Comparison of ENCODE assay signal across 8 cellular contexts in genomic region chr7:36723951-36724664, GRCh38. TPM values are rescaled to one million over a fixed set of nuclear protein-coding genes. Genes with fewer than 3 reads are reported as not detected.
DNase-seq lines count a peak whose midpoint lies in the region; ATAC-seq, FAIRE-seq and TF ChIP-seq lines count a peak whose summit lies in the region.

Gene AOAH (minus strand): TSS chr7:36724494. CDS start chr7:36724148, 346 bp downstream.

- ATAC-seq in HG02759 (IDR thresholded peaks at IDR 0.05; ENCODE audit: unreplicated experiment): peak; percentile 94
- peak; percentile 97 for ATAC-seq in naive thymus-derived CD4-positive, alpha-beta T cell

- H3K27ac ChIP-seq in naive thymus-derived CD4-positive, alpha-beta T cell (ENCODE audit: low read depth, low read length): peak within 1 kb of the TSS; percentile 73
- H3K27ac ChIP-seq in subcutaneous abdominal adipose tissue (ENCODE audit: low read depth, low read length): no peak within 1 kb of the TSS

- peaks cover 53 to 100% (median 89%) of the 10 kb centered on the region in 7 donors for H3K4me1 Mint-ChIP-seq in naive thymus-derived CD4-positive, alpha-beta T cell

- DNase-seq in GM12891 (ENCODE audit: insufficient read length, low spot score): peak; percentile 22
- DNase-seq in SIG-M5 treated with dmso at 0.1 percent for 504 hours (lab: John Stamatoyannopoulos, UW; ENCODE audit: unreplicated experiment): peak; percentile 93
- DNase-seq in activated naive CD4-positive, alpha-beta T cell treated with Interleukin-2 at 50 U/mL for 16 hours: peak; percentile 63
- peak; percentile 44 to 93 (median 86) for DNase-seq in naive thymus-derived CD4-positive, alpha-beta T cell
- no peak for DNase-seq in MG63
- DNase-seq in amniotic stem cell (lab: John Stamatoyannopoulos, UW): no peak

- no peaks in the 10 kb centered on the region for H3K36me3 ChIP-seq in naive thymus-derived CD4-positive, alpha-beta T cell (ENCODE audit: control insufficient read depth in 2 of 3, insufficient read depth in 3 of 3, low read length in 3 of 3)
- H3K36me3 ChIP-seq in subcutaneous abdominal adipose tissue (ENCODE audit: control insufficient read depth in 5 of 5, insufficient read depth in 5 of 5, low read length in 5 of 5) (no peaks in the 10 kb centered on the region), MG63 (no peaks in the 10 kb centered on the region)

- peak within 1 kb of the TSS; percentile 69 to 98 (median 88) for H3K4me3 Mint-ChIP-seq in naive thymus-derived CD4-positive, alpha-beta T cell

- CTCF ChIA-PET in naive thymus-derived CD4-positive, alpha-beta T cell (lab: Charles Lee): no interaction called here

- POLR2A ChIA-PET in naive thymus-derived CD4-positive, alpha-beta T cell (lab: Charles Lee): interaction anchor here (0.6 to 2.3 kb wide), 4 partner anchors 32 to 64 kb away, joined by 3 to 9 read pairs (median 6); no protein-coding TSS in a partner anchor

- peak within 1 kb of the TSS; percentile 86 to 99 (median 96) for H3K27ac Mint-ChIP-seq in naive thymus-derived CD4-positive, alpha-beta T cell

- peaks cover 45 to 48% of the 10 kb centered on the region in 2 donors for H3K4me1 ChIP-seq in naive thymus-derived CD4-positive, alpha-beta T cell (ENCODE audit: control insufficient read depth in 2 of 2, insufficient read depth in 2 of 2, low read length in 2 of 2)
- H3K4me1 ChIP-seq in subcutaneous abdominal adipose tissue (ENCODE audit: control insufficient read depth in 5 of 5, insufficient read depth in 5 of 5, low read length in 5 of 5): peaks cover 0 to 20% (median 1%) of the 10 kb centered on the region in 5 donors

- no peaks in the 10 kb centered on the region for H3K27me3 ChIP-seq in naive thymus-derived CD4-positive, alpha-beta T cell (ENCODE audit: control insufficient read depth in 2 of 2, insufficient read depth in 2 of 2, low read length in 2 of 2)
- no peaks in the 10 kb centered on the region for H3K27me3 ChIP-seq in subcutaneous abdominal adipose tissue (ENCODE audit: control insufficient read depth in 5 of 5, insufficient read depth in 4 of 5, low read length in 5 of 5)
- no peaks in the 10 kb centered on the region for H3K27me3 ChIP-seq in MG63

- intact Hi-C loops in naive thymus-derived CD4-positive, alpha-beta T cell (cut with micrococcal nuclease): loop anchor here (1.0 to 5.0 kb wide), 7 partner anchors 12 to 214 kb away; no protein-coding TSS in a partner anchor

- peak within 1 kb of the TSS; percentile 64 for H3K4me3 ChIP-seq in naive thymus-derived CD4-positive, alpha-beta T cell (ENCODE audit: low read length)
- H3K4me3 ChIP-seq in subcutaneous abdominal adipose tissue (ENCODE audit: low read depth in 1 of 5, low read length in 5 of 5) (peak within 1 kb of the TSS in 3 of 5 donors; percentile 34 to 61 (median 45)), MG63 (no peak within 1 kb of the TSS)

- H3K9ac ChIP-seq in subcutaneous abdominal adipose tissue (ENCODE audit: low read length in 5 of 5): no peak within 1 kb of the TSS

- peak; percentile 97 for FAIRE-seq in GM12891 (lab: Jason Lieb, UNC)

- no peaks in the 10 kb centered on the region for H3K9me3 ChIP-seq in naive thymus-derived CD4-positive, alpha-beta T cell (ENCODE audit: control insufficient read depth in 2 of 3, low read length in 3 of 3)
- H3K9me3 ChIP-seq in subcutaneous abdominal adipose tissue (ENCODE audit: control insufficient read depth in 5 of 5, low read length in 5 of 5): peaks cover 0 to under 1% (median 0%) of the 10 kb centered on the region in 5 donors
- H3K9me3 ChIP-seq in MG63: no peaks in the 10 kb centered on the region

- H3K9me3 Mint-ChIP-seq in naive thymus-derived CD4-positive, alpha-beta T cell: peaks cover 0 to 5% (median 0%) of the 10 kb centered on the region in 11 donors

- H3K36me3 Mint-ChIP-seq in naive thymus-derived CD4-positive, alpha-beta T cell: peaks cover 0 to 41% (median 2%) of the 10 kb centered on the region in 5 donors

- peak; percentile 63 for TF ChIP-seq POLR2A in GM12891 (IDR thresholded peaks at IDR 0.05; ENCODE audit: low read depth, low read length)

- H3K27me3 Mint-ChIP-seq in naive thymus-derived CD4-positive, alpha-beta T cell: no peaks in the 10 kb centered on the region

TF ChIP-seq in GM12891, 5 proteins besides CTCF, POLR2A, EP300 and RAD21:
- TF ChIP-seq POLR2AphosphoS5 (IDR thresholded peaks at IDR 0.05; ENCODE audit: low read depth, low read length): peak; percentile 57; the same call in 1 of the 2 replicates
- TF ChIP-seq SPI1 (IDR thresholded peaks at IDR 0.05; ENCODE audit: low read depth, low read length): peak; percentile 69
- peak; percentile 36; the same call in 1 of the 2 replicates for TF ChIP-seq POU2F2 (IDR thresholded peaks at IDR 0.05; ENCODE audit: low read depth, low read length)
- no peak for TF ChIP-seq PAX5 (IDR thresholded peaks at IDR 0.05; ENCODE audit: insufficient read depth, low read length, severe bottlenecking)
- TF ChIP-seq TAF1 (IDR thresholded peaks at IDR 0.05; ENCODE audit: low read depth, low read length): no peak

RNA-seq across cellular contexts. Expression of gene AOAH, which starts in this region (rescaled TPM):
- 1.0 TPM for polyA plus RNA-seq in GM12891 (2012; ENCODE audit: low read depth, missing spikeins)
- total RNA-seq in naive thymus-derived CD4-positive, alpha-beta T cell: 100 to 1,000 TPM in 1 of 5 experiments, 10 to 100 TPM in 2, 1 to 10 TPM in 2; 6.3 to 127 (median 22.1) TPM
- 10 to 100 TPM; 13.9 to 15.5 TPM for polyA plus RNA-seq in naive thymus-derived CD4-positive, alpha-beta T cell
- not detected in 2 replicates for total RNA-seq in MG63 (2014; rRNA removed; shearing (Covaris generic); ENCODE audit: low replicate concordance)

Comparison
In these comparisons a context has a peak if more than half of its experiments do, and no peak if none do; other contexts are left out.
1. DNase-seq: peak in GM12891 (single experiment), SIG-M5 treated with dmso at 0.1 percent for 504 hours (single experiment), activated naive CD4-positive, alpha-beta T cell treated with Interleukin-2 at 50 U/mL for 16 hours (single experiment) and naive thymus-derived CD4-positive, alpha-beta T cell (9 of 9); none in MG63 (single experiment) and amniotic stem cell (single experiment).